In the genomic region with DNA sequence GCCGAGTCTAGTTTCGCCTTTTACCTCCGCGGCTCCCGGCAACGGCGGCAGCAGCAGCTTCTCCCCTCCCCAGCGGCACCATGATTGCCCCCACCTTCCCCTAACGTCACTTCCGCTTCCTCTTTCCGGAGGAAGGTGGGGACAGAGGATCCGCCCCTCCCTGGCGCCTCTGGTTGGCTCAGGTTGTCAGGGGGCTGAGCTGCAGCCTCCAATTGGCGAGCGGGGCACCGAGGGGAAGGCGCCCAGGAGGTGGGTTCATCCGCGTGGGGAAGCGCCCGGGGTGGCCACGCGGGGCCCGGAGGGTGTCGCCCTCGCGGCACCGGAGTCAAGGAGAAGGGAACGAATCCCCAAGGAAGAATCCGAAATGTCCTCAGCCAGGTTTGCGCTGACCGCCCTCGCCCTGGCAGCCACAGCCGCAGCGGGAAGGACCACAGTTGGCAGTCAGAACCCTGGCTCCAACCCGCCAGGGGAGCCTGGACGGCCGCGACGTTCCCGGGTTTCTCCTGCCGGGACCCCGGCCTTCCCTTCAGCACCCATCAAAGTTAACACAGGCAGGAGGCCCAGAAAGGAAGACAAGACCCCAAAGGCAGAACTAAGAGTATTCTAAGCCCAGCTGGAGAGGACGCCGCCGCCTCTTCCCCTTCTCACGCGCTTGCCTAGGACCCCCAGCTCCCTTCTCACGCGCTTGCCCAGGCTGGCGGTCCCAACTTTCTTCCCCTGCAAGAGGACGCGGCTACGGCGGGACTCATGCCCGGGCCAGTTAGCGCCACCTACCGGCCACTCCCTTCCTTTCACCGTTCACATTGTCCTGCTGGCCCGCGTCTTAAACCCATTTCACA, we compare ENCODE assay signal across 8 cellular contexts. TPM values are rescaled to one million over a fixed set of nuclear protein-coding genes. Genes with fewer than 3 reads are reported as not detected.
DNase-seq lines count a peak whose midpoint lies in the region; ATAC-seq and TF ChIP-seq lines count a peak whose summit lies in the region.

A gene (minus strand): TSS at position 86 of the 839 bp plus-strand sequence. CDS start 1,934 bp downstream, outside the sequence.

- H3K9me3 ChIP-seq in gastroesophageal sphincter (no peaks in the 10 kb centered on the region), suprapubic skin (no peaks in the 10 kb centered on the region)

- peak; percentile 84 to 90 (median 88) for TF ChIP-seq CTCF in gastroesophageal sphincter (IDR thresholded peaks at IDR 0.05)
- TF ChIP-seq CTCF in suprapubic skin (IDR thresholded peaks at IDR 0.05): peak; percentile 74 to 91

- POLR2A ChIA-PET in HEK293T (lab: Yijun Ruan, JAX): interaction anchor here (0.8 to 3.0 kb wide), 20 partner anchors 9 to 257 kb away, joined by 3 to 31 read pairs (median 4); a partner anchor contains a TSS

- peaks cover 0 to 62% of the 10 kb centered on the region in 2 donors for H3K36me3 ChIP-seq in gastroesophageal sphincter
- peaks cover 22% of the 10 kb centered on the region for H3K36me3 ChIP-seq in suprapubic skin

- H3K4me3 ChIP-seq in gastroesophageal sphincter: peak within 1 kb of the TSS; percentile 89 to 90
- peak within 1 kb of the TSS; percentile 97 for H3K4me3 ChIP-seq in suprapubic skin

- peaks cover 0 to 52% (median 12%) of the 10 kb centered on the region in 3 donors for H3K4me1 ChIP-seq in gastroesophageal sphincter
- H3K4me1 ChIP-seq in suprapubic skin: peaks cover 33% of the 10 kb centered on the region

- TF ChIP-seq POLR2A in gastroesophageal sphincter (IDR thresholded peaks at IDR 0.05) (peak; percentile 68), suprapubic skin (IDR thresholded peaks at IDR 0.05) (peak; percentile 15 to 61)

- TF ChIP-seq EP300 in gastroesophageal sphincter (IDR thresholded peaks at IDR 0.05): no peak
- no peak for TF ChIP-seq EP300 in suprapubic skin (IDR thresholded peaks at IDR 0.05)

- 0 to 1% methylated on average over 8 to 14 of the region's 61 CpGs for WGBS in gastroesophageal sphincter (ENCODE audit: low coverage in 1 of 2), 2 donors
- under 1% methylated on average over 46 of the region's 61 CpGs for WGBS in suprapubic skin

- ATAC-seq in gastroesophageal sphincter: peak; percentile 99

- CTCF ChIA-PET in HEK293T (lab: Yijun Ruan, JAX): interaction anchor here (0.6 to 1.9 kb wide), 11 partner anchors 8 to 627 kb away, joined by 3 to 8 read pairs (median 3); no protein-coding TSS in a partner anchor

- DNase-seq in GM04504 (ENCODE audit: low read depth): peak; percentile 94
- DNase-seq in HEK293T (ENCODE audit: extremely low spot score): peak; percentile 99
- DNase-seq in MV-4-11 (lab: John Stamatoyannopoulos, UW): peak; percentile 97
- peak; percentile 96 for DNase-seq in SK-MEL-5 (ENCODE audit: low read depth, low spot score)
- peak; percentile 98 for DNase-seq in activated naive CD4-positive, alpha-beta T cell treated with Interleukin-2 at 50 U/mL for 16 hours
- DNase-seq in non-pigmented ciliary epithelial cell (ENCODE audit: low read depth): peak; percentile 84
- DNase-seq in suprapubic skin (ENCODE audit: low spot score in 2 of 2): peak; percentile 98 to 99

- H3K27ac ChIP-seq in gastroesophageal sphincter: peak within 1 kb of the TSS; percentile 65 to 95 (median 91)
- H3K27ac ChIP-seq in suprapubic skin: peak within 1 kb of the TSS; percentile 95

- H3K27me3 ChIP-seq in gastroesophageal sphincter (no peaks in the 10 kb centered on the region), suprapubic skin (no peaks in the 10 kb centered on the region)

- in situ Hi-C loops in SK-MEL-5 (cut with HindIII; ENCODE audit: low pct_unique_long_range_greater_than_20kb, low sequenced_read_pairs): no loop called here

TF ChIP-seq in HEK293T, 16 proteins besides CTCF, POLR2A, EP300 and RAD21:
- TF ChIP-seq TARDBP (IDR thresholded peaks at IDR 0.05) (no peak), NFRKB (IDR thresholded peaks at IDR 0.05) (no peak), ELF4 (IDR thresholded peaks at IDR 0.05) (peak; percentile 56), L3MBTL2 (conservative IDR thresholded peaks at IDR 0.05) (peak; percentile 86), HDGF (IDR thresholded peaks at IDR 0.05; ENCODE audit: borderline replicate concordance) (peak; percentile 96; the same call in 1 of the 2 replicates)
- TF ChIP-seq, protein P1, sequence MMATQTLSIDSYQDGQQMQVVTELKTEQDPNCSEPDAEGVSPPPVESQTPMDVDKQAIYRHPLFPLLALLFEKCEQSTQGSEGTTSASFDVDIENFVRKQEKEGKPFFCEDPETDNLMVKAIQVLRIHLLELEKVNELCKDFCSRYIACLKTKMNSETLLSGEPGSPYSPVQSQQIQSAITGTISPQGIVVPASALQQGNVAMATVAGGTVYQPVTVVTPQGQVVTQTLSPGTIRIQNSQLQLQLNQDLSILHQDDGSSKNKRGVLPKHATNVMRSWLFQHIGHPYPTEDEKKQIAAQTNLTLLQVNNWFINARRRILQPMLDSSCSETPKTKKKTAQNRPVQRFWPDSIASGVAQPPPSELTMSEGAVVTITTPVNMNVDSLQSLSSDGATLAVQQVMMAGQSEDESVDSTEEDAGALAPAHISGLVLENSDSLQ (IDR thresholded peaks at IDR 0.05): peak; percentile 31; the same call in 1 of the 2 replicates

RNA-seq across cellular contexts. Expression of the gene that starts here (rescaled TPM):
- 1.4 and 1.6 TPM in 2 replicates for total RNA-seq in SK-MEL-5 (2014; rRNA removed; shearing (Covaris generic))
- polyA plus RNA-seq in SK-MEL-5 (2015; cell fraction: cytosol; rRNA removed): 2.7 and 3.0 TPM in 2 replicates
- 3.6 and 3.7 TPM in 2 replicates for polyA plus RNA-seq in SK-MEL-5 (2015; cell fraction: nucleus; rRNA removed)
- 1 to 10 TPM; 3.8 to 7.6 (median 5.4) TPM for total RNA-seq in gastroesophageal sphincter
- 10 to 100 TPM in 2 of 4 donors, 1 to 10 TPM in 2; 8.8 to 13.5 (median 11.2) TPM for total RNA-seq in suprapubic skin

Comparison
In these comparisons a context has a peak if more than half of its experiments do, and no peak if none do; other contexts are left out.
1. Peak in every context shown above with its lines: DNase-seq, ATAC-seq, H3K4me3 ChIP-seq and H3K27ac ChIP-seq.